31 cellular contexts compared by ENCODE assay signal in genomic region chr16:50088302-50088701, GRCh38.
"Had no signal": no experiment of that assay in that cellular context is flagged by ENCODE, and none has a peak within 500 bp of the region (broad histone marks: within the 10 kb centered on the region; RNA-seq: fewer than 3 reads in every experiment).

No MANE protein-coding gene starts in this region.

- H3K9me3 ChIP-seq: adrenal gland, body of pancreas, esophagus muscularis mucosa, gastroesophageal sphincter had no signal

- DNase-seq: activated CD4-positive, alpha-beta memory T cell treated with anti-CD3 and anti-CD28 coated beads for 36 hours; activated CD4-positive, alpha-beta T cell treated with anti-CD3 and anti-CD28 coated beads for 36 hours; activated CD4-positive, alpha-beta T cell treated with anti-CD3 and anti-CD28 coated beads, Interleukin-2, amount 10 ng/mL, durations not matched to agents 24 days and 14 days; activated CD4-positive, CD25-positive, alpha-beta regulatory T cell; activated CD4-positive, CD25-positive, alpha-beta regulatory T cell treated with anti-CD3 and anti-CD28 coated beads, Interleukin-2, amount 50 U/mL, for 72 hours; activated CD8-positive, alpha-beta memory T cell treated with anti-CD3 and anti-CD28 coated beads, Interleukin-2, amount 10 ng/mL, durations not matched to agents 7 days and 5 days; activated CD8-positive, alpha-beta memory T cell treated with anti-CD3 and anti-CD28 coated beads, Interleukin-2, amount 50 U/mL, for 4 hours; activated CD8-positive, alpha-beta T cell treated with anti-CD3 and anti-CD28 coated beads, Interleukin-2, amount 10 ng/mL, durations not matched to agents 7 days and 5 days; activated effector memory CD4-positive, alpha-beta T cell treated with anti-CD3 and anti-CD28 coated beads, Interleukin-2, amount 50 U/mL, for 16 hours; activated naive CD4-positive, alpha-beta T cell treated with anti-CD3 and anti-CD28 coated beads for 36 hours; activated naive CD8-positive, alpha-beta T cell treated with anti-CD3 and anti-CD28 coated beads for 36 hours; activated naive CD8-positive, alpha-beta T cell treated with anti-CD3 and anti-CD28 coated beads, Interleukin-2, amount 50 U/mL, for 24 hours; activated T-cell treated with anti-CD3 and anti-CD28 coated beads, Interleukin-2, amount 50 U/mL, for 1 hour; activated T-cell treated with anti-CD3 and anti-CD28 coated beads, Interleukin-2, amount 50 U/mL, for 48 hours; adrenal gland; amygdala; aorta; body of pancreas; central memory CD4-positive, alpha-beta T cell; cerebellar nuclear complex; effector CD4-positive, alpha-beta T cell; effector memory CD8-positive, alpha-beta T cell; foreskin melanocyte; head of caudate nucleus; T-helper 2 cell had no signal

- H3K27me3 ChIP-seq: adrenal gland, body of pancreas, cardiac muscle cell, esophagus muscularis mucosa, gastroesophageal sphincter had no signal

- H3K27ac ChIP-seq: adrenal gland, body of pancreas, cardiac muscle cell, coronary artery, esophagus muscularis mucosa, gastroesophageal sphincter had no signal

- H3K4me3 ChIP-seq: adrenal gland, body of pancreas, cardiac muscle cell, coronary artery, esophagus muscularis mucosa, gastroesophageal sphincter had no signal

- H3K4me1 ChIP-seq: adrenal gland, body of pancreas, esophagus muscularis mucosa, gastroesophageal sphincter had no signal

- FAIRE-seq: endometrium, endothelial cell of umbilical vein had no signal
